28 cellular contexts compared by ENCODE assay signal in genomic region chr9:6625363-6625762, GRCh38. TPM values are rescaled to one million over a fixed set of nuclear protein-coding genes. Genes with fewer than 3 reads are reported as not detected.
"Had no signal": no experiment of that assay in that cellular context is flagged by ENCODE, and none has a peak within 500 bp of the region (broad histone marks: within the 10 kb centered on the region; RNA-seq: fewer than 3 reads in every experiment).

No MANE protein-coding gene starts in this region.

- H3K27ac Mint-ChIP-seq: activated B cell treated with CpG ODN at 0.5 μM for 24 hours; activated CD8-positive, alpha-beta T cell treated with anti-CD3 and anti-CD28 coated beads for 36 hours; activated naive CD8-positive, alpha-beta T cell; activated T-helper 17 cell treated with anti-CD3 and anti-CD28 coated beads, Interleukin-2, amount 50 U/mL, for 72 hours had no signal

- ATAC-seq: activated CD4-positive, CD25-positive, alpha-beta regulatory T cell treated with anti-CD3 and anti-CD28 coated beads, Interleukin-2, amount 50 U/mL, for 24 hours; activated CD8-positive, alpha-beta T cell treated with anti-CD3 and anti-CD28 coated beads for 36 hours; activated T-cell treated with anti-CD3 and anti-CD28 coated beads, Interleukin-2, amount 50 U/mL, for 4 hours; activated T-helper 17 cell treated with anti-CD3 and anti-CD28 coated beads, Interleukin-2, amount 50 U/mL, for 72 hours; body of pancreas; esophagus mucosa had no signal

- H3K27me3 ChIP-seq: body of pancreas, breast epithelium, cardiac muscle cell, colonic mucosa had no signal

- H3K27ac ChIP-seq: body of pancreas, breast epithelium, cardiac muscle cell, colonic mucosa, VCaP had no signal

- H3K4me1 Mint-ChIP-seq: activated T-helper 17 cell treated with anti-CD3 and anti-CD28 coated beads, Interleukin-2, amount 50 U/mL, for 72 hours had no signal

- H3K4me3 ChIP-seq: body of pancreas, breast epithelium, cardiac muscle cell, colonic mucosa had no signal

- H3K4me3 Mint-ChIP-seq: activated B cell treated with CpG ODN at 0.5 μM for 24 hours; activated CD8-positive, alpha-beta T cell treated with anti-CD3 and anti-CD28 coated beads for 36 hours; activated naive CD8-positive, alpha-beta T cell; activated T-cell treated with anti-CD3 and anti-CD28 coated beads, Interleukin-2, amount 50 U/mL, for 4 hours; activated T-helper 17 cell treated with anti-CD3 and anti-CD28 coated beads, Interleukin-2, amount 50 U/mL, for 72 hours had no signal

- DNase-seq: activated B cell treated with CpG ODN at 0.5 μM for 24 hours; activated CD4-positive, alpha-beta T cell treated with anti-CD3 and anti-CD28 coated beads for 48 hours; activated CD4-positive, alpha-beta T cell treated with anti-CD3 and anti-CD28 coated beads, Interleukin-2, amount 50 U/mL, for 1 hour; activated CD4-positive, alpha-beta T cell treated with anti-CD3 and anti-CD28 coated beads, Interleukin-2, amount 50 U/mL, for 48 hours; activated CD8-positive, alpha-beta memory T cell treated with anti-CD3 and anti-CD28 coated beads for 24 hours; activated CD8-positive, alpha-beta T cell treated with anti-CD3 and anti-CD28 coated beads for 36 hours; activated effector memory CD4-positive, alpha-beta T cell treated with Interleukin-2 at 50 U/mL for 16 hours; activated gamma-delta T cell treated with Interleukin-2 at 50 U/mL for 16 hours; activated naive CD4-positive, alpha-beta T cell treated with anti-CD3 and anti-CD28 coated beads, Interleukin-2, amount 50 U/mL, for 16 hours; activated naive CD4-positive, alpha-beta T cell treated with Interleukin-2 at 50 U/mL for 16 hours; activated T-cell treated with anti-CD3 and anti-CD28 coated beads, Interleukin-2, amount 50 U/mL, for 4 hours; amniotic stem cell; anterior cingulate cortex; body of pancreas; central memory CD4-positive, alpha-beta T cell; cerebellar nuclear complex; colonic mucosa; effector CD8-positive, alpha-beta T cell; foreskin fibroblast; head of caudate nucleus; T-helper 2 cell had no signal

- H3K9me3 Mint-ChIP-seq: activated CD8-positive, alpha-beta T cell treated with anti-CD3 and anti-CD28 coated beads for 36 hours; activated T-cell treated with anti-CD3 and anti-CD28 coated beads, Interleukin-2, amount 50 U/mL, for 4 hours; activated T-helper 17 cell treated with anti-CD3 and anti-CD28 coated beads, Interleukin-2, amount 50 U/mL, for 72 hours had no signal

- H3K36me3 ChIP-seq: breast epithelium, cardiac muscle cell, colonic mucosa had no signal

- H3K4me1 ChIP-seq: body of pancreas, breast epithelium, colonic mucosa had no signal

- H3K36me3 Mint-ChIP-seq: activated naive CD8-positive, alpha-beta T cell had no signal

- H3K9me3 ChIP-seq: body of pancreas, breast epithelium, colonic mucosa had no signal

RNA-seq across cellular contexts. Expression of gene GLDC, which starts 20.2 kb away (rescaled TPM):
- total RNA-seq: body of pancreas had no signal
